23 cellular contexts compared by ENCODE assay signal in genomic region chr11:83502041-83502440, GRCh38.
"Had no signal": no experiment of that assay in that cellular context is flagged by ENCODE, and none has a peak within 500 bp of the region (broad histone marks: within the 10 kb centered on the region; RNA-seq: fewer than 3 reads in every experiment).

No MANE protein-coding gene starts in this region.

- H3K27ac ChIP-seq: adrenal gland, coronary artery, right lobe of liver, skin epidermis, suprapubic skin, tibial nerve had no signal

- DNase-seq: activated CD4-positive, alpha-beta T cell treated with anti-CD3 and anti-CD28 coated beads, Interleukin-2, amount 50 U/mL, for 4 hours; activated CD8-positive, alpha-beta memory T cell treated with anti-CD3 and anti-CD28 coated beads for 24 hours; activated CD8-positive, alpha-beta memory T cell treated with anti-CD3 and anti-CD28 coated beads, Interleukin-2, amount 50 U/mL, for 4 hours; activated naive CD4-positive, alpha-beta T cell; activated T-cell treated with anti-CD3 and anti-CD28 coated beads, Interleukin-2, amount 50 U/mL, for 4 hours; cerebellar nuclear complex; kidney glomerular epithelial cell; mesenchymal stem cell; mucosa of descending colon; nucleus accumbens; right lobe of liver; stimulated activated CD4-positive, alpha-beta T cell treated with anti-CD3 and anti-CD28 coated beads, Interleukin-1b, Interleukin-23, amount 100 ng/mL, for 48 hours; stimulated activated naive CD8-positive, alpha-beta T cell treated with anti-CD3 and anti-CD28 coated beads, Interleukin-15, amount 100 ng/mL, for 72 hours; T-helper 1 cell had no signal

- H3K36me3 Mint-ChIP-seq: activated naive CD8-positive, alpha-beta T cell; stimulated activated effector memory CD8-positive, alpha-beta T cell treated with anti-CD3 and anti-CD28 coated beads, Interleukin-12 subunit alpha, Interleukin-12 subunit beta, amount 100 ng/mL, for 72 hours; WTC11 had no signal

- H3K4me3 Mint-ChIP-seq: activated naive CD8-positive, alpha-beta T cell; activated T-cell treated with anti-CD3 and anti-CD28 coated beads, Interleukin-2, amount 50 U/mL, for 4 hours; stimulated activated effector memory CD8-positive, alpha-beta T cell treated with anti-CD3 and anti-CD28 coated beads, Interleukin-12 subunit alpha, Interleukin-12 subunit beta, amount 100 ng/mL, for 72 hours; stimulated activated naive CD8-positive, alpha-beta T cell treated with anti-CD3 and anti-CD28 coated beads, Interleukin-15, amount 100 ng/mL, for 72 hours; WTC11 had no signal

- H3K4me3 ChIP-seq: adrenal gland, coronary artery, mucosa of descending colon, right lobe of liver, skin epidermis, suprapubic skin, tibial nerve had no signal

- H3K27ac Mint-ChIP-seq: activated naive CD8-positive, alpha-beta T cell; activated T-helper 2 cell treated with anti-CD3 and anti-CD28 coated beads, Interferon-gamma antibody, Interleukin-2, Interleukin-4, amounts not matched to agents 10 μg/mL and 5 μg/mL and 100 μg/mL, durations not matched to agents 14 hours and 24 hours and 36 hours; stimulated activated effector memory CD8-positive, alpha-beta T cell treated with anti-CD3 and anti-CD28 coated beads, Interleukin-12 subunit alpha, Interleukin-12 subunit beta, amount 100 ng/mL, for 72 hours; stimulated activated naive CD8-positive, alpha-beta T cell treated with anti-CD3 and anti-CD28 coated beads, Interleukin-15, amount 100 ng/mL, for 72 hours; WTC11 had no signal

- H3K27me3 ChIP-seq: adrenal gland, right lobe of liver, suprapubic skin, tibial nerve had no signal

- H3K36me3 ChIP-seq: adrenal gland, right lobe of liver, suprapubic skin, tibial nerve had no signal

- H3K9me3 ChIP-seq: adrenal gland, mucosa of descending colon, suprapubic skin, tibial nerve had no signal

- H3K4me1 Mint-ChIP-seq: stimulated activated effector memory CD8-positive, alpha-beta T cell treated with anti-CD3 and anti-CD28 coated beads, Interleukin-12 subunit alpha, Interleukin-12 subunit beta, amount 100 ng/mL, for 72 hours; stimulated activated naive CD8-positive, alpha-beta T cell treated with anti-CD3 and anti-CD28 coated beads, Interleukin-15, amount 100 ng/mL, for 72 hours; WTC11 had no signal

- H3K9me3 Mint-ChIP-seq: activated T-cell treated with anti-CD3 and anti-CD28 coated beads, Interleukin-2, amount 50 U/mL, for 4 hours; activated T-helper 2 cell treated with anti-CD3 and anti-CD28 coated beads, Interferon-gamma antibody, Interleukin-2, Interleukin-4, amounts not matched to agents 10 μg/mL and 5 μg/mL and 100 μg/mL, durations not matched to agents 14 hours and 24 hours and 36 hours had no signal

- H3K4me1 ChIP-seq: adrenal gland, right lobe of liver, suprapubic skin, tibial nerve had no signal

- H3K27me3 Mint-ChIP-seq: activated naive CD8-positive, alpha-beta T cell; stimulated activated naive CD8-positive, alpha-beta T cell treated with anti-CD3 and anti-CD28 coated beads, Interleukin-15, amount 100 ng/mL, for 72 hours had no signal

- ATAC-seq: activated T-cell treated with anti-CD3 and anti-CD28 coated beads, Interleukin-2, amount 50 U/mL, for 4 hours; mucosa of descending colon; stimulated activated effector memory CD8-positive, alpha-beta T cell treated with anti-CD3 and anti-CD28 coated beads, Interleukin-12 subunit alpha, Interleukin-12 subunit beta, amount 100 ng/mL, for 72 hours; stimulated activated naive CD8-positive, alpha-beta T cell treated with anti-CD3 and anti-CD28 coated beads, Interleukin-15, amount 100 ng/mL, for 72 hours; WTC11 had no signal
